Comparison of ENCODE assay signal across 8 cellular contexts in genomic region chr13:40116008-40116407, GRCh38.
DNase-seq lines count a peak whose midpoint lies in the region; ATAC-seq and TF ChIP-seq lines count a peak whose summit lies in the region.

No MANE protein-coding gene starts in this region.

- peak; percentile 42; the same call in 1 of the 3 replicates for ATAC-seq in RWPE2 (ENCODE audit: low read depth)
- ATAC-seq in lung (ENCODE audit: insufficient read depth, low FRiP score), result peak; percentile 31

- peaks cover 23% of the 10 kb centered on the region for H3K4me1 ChIP-seq in RWPE2 (ENCODE audit: insufficient read depth, poor library complexity, severe bottlenecking)
- H3K4me1 ChIP-seq in lung (ENCODE audit: control insufficient read depth in 2 of 2, insufficient read depth in 2 of 2, low read length in 2 of 2), result no peaks in the 10 kb centered on the region
- no peaks in the 10 kb centered on the region for H3K4me1 ChIP-seq in testis

- TF ChIP-seq CTCF in RWPE2 (IDR thresholded peaks at IDR 0.05; ENCODE audit: poor library complexity, severe bottlenecking) (no peak), lung (IDR thresholded peaks at IDR 0.05; ENCODE audit: control extremely low read depth, extremely low read depth) (no peak), testis (IDR thresholded peaks at IDR 0.05) (no peak)

- 41 to 61% methylated on average over 6 of the region's 6 CpGs for WGBS in lung, 2 donors
- 71 to 77% methylated on average over 6 of the region's 6 CpGs for WGBS in testis, 2 donors

- in situ Hi-C loops in G401 (cut with HindIII; ENCODE audit: low sequenced_read_pairs), result no loop called here

- H3K27me3 ChIP-seq in RWPE2 (ENCODE audit: insufficient read depth, poor library complexity, severe bottlenecking) (no peaks in the 10 kb centered on the region), lung (ENCODE audit: control insufficient read depth, insufficient read depth) (no peaks in the 10 kb centered on the region), testis (no peaks in the 10 kb centered on the region)

- peak; percentile 76 for DNase-seq in EH (ENCODE audit: low read depth)
- peak; percentile 45 for DNase-seq in HEK293T (ENCODE audit: extremely low spot score)
- no peak for DNase-seq in RWPE2 (ENCODE audit: low spot score)
- DNase-seq in central memory CD4-positive, alpha-beta T cell, result peak; percentile 37
- no peak for DNase-seq in lung (ENCODE audit: low spot score)
- no peak for DNase-seq in testis
- DNase-seq in GM03348 (ENCODE audit: low spot score), result no peak
- DNase-seq in G401 (ENCODE audit: low spot score), result no peak

- H3K4me3 ChIP-seq in RWPE2 (ENCODE audit: severe bottlenecking) (no peak overlapping the region), lung (no peak overlapping the region), testis (no peak overlapping the region)

- CTCF ChIA-PET in HEK293T (lab: Yijun Ruan, JAX), result no interaction called here

- TF ChIP-seq POLR2A in testis (IDR thresholded peaks at IDR 0.05), result no peak

- POLR2A ChIA-PET in HEK293T (lab: Yijun Ruan, JAX), result no interaction called here

- intact Hi-C loops in testis (cut with DNase I; ENCODE audit: low total_unique reads), result no loop called here

- no peaks in the 10 kb centered on the region for H3K36me3 ChIP-seq in RWPE2 (ENCODE audit: low read depth)
- no peaks in the 10 kb centered on the region for H3K36me3 ChIP-seq in lung (ENCODE audit: control insufficient read depth in 2 of 2, insufficient read depth in 2 of 2, low read length in 2 of 2)
- H3K36me3 ChIP-seq in testis (ENCODE audit: low read depth, missing control alignments), result no peaks in the 10 kb centered on the region

- H3K9me3 ChIP-seq in RWPE2 (ENCODE audit: severe bottlenecking), result no peaks in the 10 kb centered on the region
- no peaks in the 10 kb centered on the region for H3K9me3 ChIP-seq in lung (ENCODE audit: control insufficient read depth in 2 of 2, insufficient read depth in 1 of 2, low read length in 1 of 2)
- no peaks in the 10 kb centered on the region for H3K9me3 ChIP-seq in testis

- H3K27ac ChIP-seq in RWPE2 (ENCODE audit: poor library complexity, severe bottlenecking) (peak overlapping the region; percentile 41), lung (ENCODE audit: low read depth in 1 of 2, low read length in 1 of 2) (peak overlapping the region; percentile 4 to 73), testis (no peak overlapping the region)

TF ChIP-seq in HEK293T, 16 proteins besides CTCF, POLR2A, EP300 and RAD21:
- TF ChIP-seq LEF1 (IDR thresholded peaks at IDR 0.05; ENCODE audit: borderline replicate concordance) (no peak), CTBP1 (IDR thresholded peaks at IDR 0.05; ENCODE audit: borderline replicate concordance) (no peak), HDGF (IDR thresholded peaks at IDR 0.05; ENCODE audit: borderline replicate concordance) (no peak), FOXM1 (IDR thresholded peaks at IDR 0.05; ENCODE audit: borderline replicate concordance) (no peak), ZNF384 (IDR thresholded peaks at IDR 0.05) (no peak), ARNT (IDR thresholded peaks at IDR 0.05) (no peak), SP1 (IDR thresholded peaks at IDR 0.05) (no peak), L3MBTL2 (conservative IDR thresholded peaks at IDR 0.05) (0 out of 2 replicates have a peak, but pooled peaks have one; percentile 31), TARDBP (IDR thresholded peaks at IDR 0.05) (no peak), PKNOX1 (IDR thresholded peaks at IDR 0.05) (peak; percentile 48), FOXK2 (IDR thresholded peaks at IDR 0.05) (no peak), ELF4 (IDR thresholded peaks at IDR 0.05) (no peak), FOXA1 (IDR thresholded peaks at IDR 0.05) (no peak), NFRKB (IDR thresholded peaks at IDR 0.05) (no peak), BHLHE40 (IDR thresholded peaks at IDR 0.05; ENCODE audit: borderline replicate concordance) (no peak), SUZ12 (IDR thresholded peaks at IDR 0.05) (no peak)

Comparison
In these comparisons a context has a peak if more than half of its experiments do, and no peak if none do; other contexts are left out.
1. DNase-seq: peak in EH (single experiment), HEK293T (single experiment) and central memory CD4-positive, alpha-beta T cell (single experiment); none in RWPE2 (single experiment), lung (single experiment), testis (single experiment), GM03348 (single experiment) and G401 (single experiment).
2. H3K27ac ChIP-seq: peak in RWPE2 (single experiment) and lung (2 of 2); none in testis (0 of 2).